19 cellular contexts compared by ENCODE assay signal in genomic region chr10:86025509-86025908, GRCh38.
DNase-seq lines count a peak whose midpoint lies in the region; ATAC-seq and TF ChIP-seq lines count a peak whose summit lies in the region.
"Had no signal": no experiment of that assay in that cellular context is flagged by ENCODE, and none has a peak within 500 bp of the region (broad histone marks: within the 10 kb centered on the region; RNA-seq: fewer than 3 reads in every experiment).

No MANE protein-coding gene starts in this region.

- TF ChIP-seq CTCF in Loucy (conservative IDR thresholded peaks at IDR 0.05; ENCODE audit: low read length) (no peak), coronary artery (IDR thresholded peaks at IDR 0.05) (no peak), H9 (conservative IDR thresholded peaks at IDR 0.05) (no peak)

- no CpG with 5 or more reads among the region's 3 CpGs for WGBS in mesendoderm (ENCODE audit: extremely low coverage, insufficient coverage, low lambda C conversion rate)
- WGBS in H9 (ENCODE audit: extremely low coverage, insufficient read length, low lambda C conversion rate): no CpG with 5 or more reads among the region's 3 CpGs

- no peak overlapping the region for H3K4me3 Mint-ChIP-seq in H9
- no peak overlapping the region for H3K4me3 Mint-ChIP-seq in activated CD8-positive, alpha-beta T cell treated with anti-CD3 and anti-CD28 coated beads, Interleukin-2, amount 10 ng/mL, durations not matched to agents 7 days and 5 days
- H3K4me3 Mint-ChIP-seq: CD4-positive, CD25-positive, alpha-beta regulatory T cell; CD8-positive, alpha-beta T cell; GM23338; HFFc6 had no signal

- no peak for ATAC-seq in activated CD8-positive, alpha-beta T cell treated with anti-CD3 and anti-CD28 coated beads, Interleukin-2, amount 10 ng/mL, durations not matched to agents 7 days and 5 days
- ATAC-seq: CD8-positive, alpha-beta T cell; GM12878; GM23338 had no signal

- no peak overlapping the region for H4K5ac ChIP-seq in mesendoderm (ENCODE audit: low read length)
- no peak overlapping the region for H4K5ac ChIP-seq in H9 (ENCODE audit: insufficient read length, low read depth, low read length)

- H3K18ac ChIP-seq in mesendoderm (ENCODE audit: low read length) (no peak overlapping the region), H9 (ENCODE audit: insufficient read length, low read depth, low read length) (no peak overlapping the region)

- no peak overlapping the region for H3T11ph ChIP-seq in H9 (ENCODE audit: low read length)

- H3K4me1 Mint-ChIP-seq in H9: peaks cover 0 to under 1% of the 10 kb centered on the region in 2 experiments; a peak in 1 of 4 replicates
- H3K4me1 Mint-ChIP-seq in activated CD8-positive, alpha-beta T cell treated with anti-CD3 and anti-CD28 coated beads, Interleukin-2, amount 10 ng/mL, durations not matched to agents 7 days and 5 days (ENCODE audit: low read depth): no peaks in the 10 kb centered on the region
- H3K4me1 Mint-ChIP-seq: CD4-positive, CD25-positive, alpha-beta regulatory T cell; GM23338 had no signal

- no peak overlapping the region for H3K56ac ChIP-seq in mesendoderm (ENCODE audit: low read length)
- H3K56ac ChIP-seq in H9 (ENCODE audit: insufficient read length, low read depth, low read length): no peak overlapping the region

- H2BK12ac ChIP-seq in H9 (ENCODE audit: insufficient read length, low read depth, low read length): no peak overlapping the region

- H3K14ac ChIP-seq in H9 (ENCODE audit: insufficient read depth, low read length): no peak overlapping the region

- H3K36me3 ChIP-seq in BLaER1: no peaks in the 10 kb centered on the region
- H3K36me3 ChIP-seq in Loucy (ENCODE audit: insufficient read depth, low read length): no peaks in the 10 kb centered on the region
- H3K36me3 ChIP-seq in mesendoderm (ENCODE audit: control insufficient read depth, insufficient read depth, low read length): no peaks in the 10 kb centered on the region
- H3K36me3 ChIP-seq: HAP-1 had no signal

- POLR2A ChIA-PET in activated CD8-positive, alpha-beta T cell treated with anti-CD3 and anti-CD28 coated beads, Interleukin-2, amount 10 ng/mL, durations not matched to agents 7 days and 5 days (lab: Charles Lee): no interaction called here

- no peak overlapping the region for H3K27ac Mint-ChIP-seq in H9
- no peak overlapping the region for H3K27ac Mint-ChIP-seq in activated CD8-positive, alpha-beta T cell treated with anti-CD3 and anti-CD28 coated beads, Interleukin-2, amount 10 ng/mL, durations not matched to agents 7 days and 5 days
- H3K27ac Mint-ChIP-seq: CD4-positive, CD25-positive, alpha-beta regulatory T cell; CD8-positive, alpha-beta T cell; GM23338; HFFc6 had no signal

- CTCF ChIA-PET in activated CD8-positive, alpha-beta T cell treated with anti-CD3 and anti-CD28 coated beads, Interleukin-2, amount 10 ng/mL, durations not matched to agents 7 days and 5 days (lab: Charles Lee): no interaction called here

- H3K36me3 Mint-ChIP-seq in H9 (ENCODE audit: insufficient read depth in 1 of 3, low read depth in 3 of 3): peaks cover 0 to 6% (median 4%) of the 10 kb centered on the region in 3 experiments; a peak in 5 of 7 replicates
- no peaks in the 10 kb centered on the region for H3K36me3 Mint-ChIP-seq in activated CD8-positive, alpha-beta T cell treated with anti-CD3 and anti-CD28 coated beads, Interleukin-2, amount 10 ng/mL, durations not matched to agents 7 days and 5 days (ENCODE audit: low read depth)
- H3K36me3 Mint-ChIP-seq: CD4-positive, CD25-positive, alpha-beta regulatory T cell; CD8-positive, alpha-beta T cell had no signal

- H3K27ac ChIP-seq in BLaER1: no peak overlapping the region
- no peak overlapping the region for H3K27ac ChIP-seq in coronary artery
- no peak overlapping the region for H3K27ac ChIP-seq in mesendoderm (ENCODE audit: low read depth, low read length)
- H3K27ac ChIP-seq in H9 (ENCODE audit: insufficient read length, low read depth, low read length): no peak overlapping the region
- H3K27ac ChIP-seq: C4-2B had no signal

- H2AK5ac ChIP-seq in mesendoderm (ENCODE audit: low read length): no peak overlapping the region
- no peak overlapping the region for H2AK5ac ChIP-seq in H9 (ENCODE audit: insufficient read length, low read length)

- H3K79me1 ChIP-seq in mesendoderm (ENCODE audit: low read length) (no peaks in the 10 kb centered on the region), H9 (ENCODE audit: insufficient read depth, low read depth, low read length, poor library complexity, severe bottlenecking) (no peaks in the 10 kb centered on the region)

- H3K23me2 ChIP-seq in H9 (ENCODE audit: insufficient read length, low read depth, low read length, poor library complexity, severe bottlenecking): no peaks in the 10 kb centered on the region

- H4K91ac ChIP-seq in H9 (ENCODE audit: insufficient read length, low read depth, low read length): no peak overlapping the region

- no peaks in the 10 kb centered on the region for H3F3A ChIP-seq in Loucy (ENCODE audit: low read depth)

- H3K4me2 ChIP-seq in BLaER1: 0 out of 2 replicates have a peak overlapping the region, but pooled peaks have one; percentile 63
- H3K4me2 ChIP-seq in Loucy (ENCODE audit: low read depth, low read length, poor library complexity, severe bottlenecking): no peak overlapping the region
- no peak overlapping the region for H3K4me2 ChIP-seq in mesendoderm (ENCODE audit: low read length)
- no peak overlapping the region for H3K4me2 ChIP-seq in H9 (ENCODE audit: insufficient read depth, insufficient read length, low read length)
- H3K4me2 ChIP-seq: GM23338 had no signal

- H3K4ac ChIP-seq in mesendoderm (ENCODE audit: low read depth, low read length) (peak overlapping the region; percentile 75), H9 (ENCODE audit: low read depth, low read length) (no peak overlapping the region)

- no peak overlapping the region for H3K23ac ChIP-seq in mesendoderm (ENCODE audit: low read length)
- no peak overlapping the region for H3K23ac ChIP-seq in H9 (ENCODE audit: insufficient read length, low read depth, low read length)

- H3K27me3 ChIP-seq in BLaER1: no peaks in the 10 kb centered on the region
- no peaks in the 10 kb centered on the region for H3K27me3 ChIP-seq in Loucy (ENCODE audit: insufficient read depth, low read length, poor library complexity, severe bottlenecking)
- no peaks in the 10 kb centered on the region for H3K27me3 ChIP-seq in mesendoderm (ENCODE audit: insufficient read depth, low read length, poor library complexity)
- H3K27me3 ChIP-seq in H9 (ENCODE audit: insufficient read depth, low read length): no peaks in the 10 kb centered on the region; the same call in 1 of the 2 replicates

- no peaks in the 10 kb centered on the region for H3K27me3 Mint-ChIP-seq in H9 (ENCODE audit: low read depth)
- H3K27me3 Mint-ChIP-seq in activated CD8-positive, alpha-beta T cell treated with anti-CD3 and anti-CD28 coated beads, Interleukin-2, amount 10 ng/mL, durations not matched to agents 7 days and 5 days (ENCODE audit: low read depth): no peaks in the 10 kb centered on the region

- H3K9ac ChIP-seq in BLaER1: no peak overlapping the region
- no peak overlapping the region for H3K9ac ChIP-seq in Loucy (ENCODE audit: low read depth, low read length, poor library complexity, severe bottlenecking)
- H3K9ac ChIP-seq in mesendoderm (ENCODE audit: low read length): no peak overlapping the region
- H3K9ac ChIP-seq in H9 (ENCODE audit: extremely low read depth, insufficient read length, low read length): no peak overlapping the region

- no peak overlapping the region for H2BK15ac ChIP-seq in mesendoderm (replicated peaks; ENCODE audit: low read depth)
- no peak overlapping the region for H2BK15ac ChIP-seq in H9 (ENCODE audit: low read depth, low read length)

- H3K9me2 ChIP-seq in Loucy (replicated peaks; ENCODE audit: low read depth, low read length): no peaks in the 10 kb centered on the region

- no peak overlapping the region for H2BK120ac ChIP-seq in mesendoderm (ENCODE audit: low read depth, low read length)
- no peak overlapping the region for H2BK120ac ChIP-seq in H9 (ENCODE audit: low read depth, low read length, poor library complexity, severe bottlenecking)

- H2BK5ac ChIP-seq in mesendoderm (ENCODE audit: low read length): no peak overlapping the region
- H2BK5ac ChIP-seq in H9 (ENCODE audit: insufficient read length, low read length): no peak overlapping the region

- peaks cover 20% of the 10 kb centered on the region for H3K9me3 ChIP-seq in BLaER1
- no peaks in the 10 kb centered on the region for H3K9me3 ChIP-seq in Loucy (ENCODE audit: insufficient read depth, low read depth, low read length)
- H3K9me3 ChIP-seq in H9 (ENCODE audit: control insufficient read depth, low read depth, low read length): peaks cover 16% of the 10 kb centered on the region
- H3K9me3 ChIP-seq: HAP-1 had no signal

- H3K79me2 ChIP-seq in Loucy (ENCODE audit: insufficient read depth, low read length) (no peaks in the 10 kb centered on the region), mesendoderm (ENCODE audit: control insufficient read depth, insufficient read depth, low read length) (no peaks in the 10 kb centered on the region), H9 (ENCODE audit: insufficient read depth, low read length) (no peaks in the 10 kb centered on the region)

- no peak overlapping the region for H2BK20ac ChIP-seq in H9 (ENCODE audit: low read depth, low read length, poor library complexity, severe bottlenecking)

- H2AFZ ChIP-seq in Loucy (ENCODE audit: low read length): peak overlapping the region; percentile 58; the same call in 1 of the 2 replicates
- no peak overlapping the region for H2AFZ ChIP-seq in H9 (ENCODE audit: low read length)
- H2AFZ ChIP-seq: GM23338 had no signal

- peaks cover 22 to 25% of the 10 kb centered on the region in 2 experiments for H3K9me3 Mint-ChIP-seq in H9
- H3K9me3 Mint-ChIP-seq in activated CD8-positive, alpha-beta T cell treated with anti-CD3 and anti-CD28 coated beads, Interleukin-2, amount 10 ng/mL, durations not matched to agents 7 days and 5 days (ENCODE audit: insufficient read depth): no peaks in the 10 kb centered on the region
- H3K9me3 Mint-ChIP-seq: CD8-positive, alpha-beta T cell had no signal

- DNase-seq in coronary artery (ENCODE audit: low spot score): peak; percentile 14
- no peak for DNase-seq in mesendoderm
- DNase-seq in H9: no peak
- DNase-seq in activated CD8-positive, alpha-beta T cell treated with anti-CD3 and anti-CD28 coated beads, Interleukin-2, amount 10 ng/mL, durations not matched to agents 7 days and 5 days: no peak
- DNase-seq in DMS79 treated with DMSO at 0.1 percent for 48 hours (lab: John Stamatoyannopoulos, UW): no peak
- DNase-seq in NCI-H187 treated with DMSO at 0.1 percent for 48 hours (lab: John Stamatoyannopoulos, UW): no peak
- DNase-seq: Caco-2; CD4-positive, CD25-positive, alpha-beta regulatory T cell; CD8-positive, alpha-beta T cell; DMS153; EL; GDM1; HFFc6 had no signal

- peaks cover 41% of the 10 kb centered on the region for H3K4me1 ChIP-seq in BLaER1
- peaks cover 15% of the 10 kb centered on the region for H3K4me1 ChIP-seq in Loucy (ENCODE audit: insufficient read depth, low read length, poor library complexity, severe bottlenecking)
- H3K4me1 ChIP-seq in mesendoderm (ENCODE audit: control insufficient read depth, low read depth, low read length): peaks cover 10% of the 10 kb centered on the region
- no peaks in the 10 kb centered on the region for H3K4me1 ChIP-seq in H9 (ENCODE audit: insufficient read depth, low read length)
- H3K4me1 ChIP-seq: Caco-2, HAP-1 had no signal

- H4K8ac ChIP-seq in mesendoderm (ENCODE audit: low read depth, low read length) (no peak overlapping the region), H9 (replicated peaks; ENCODE audit: insufficient read length, low read depth, low read length) (no peak overlapping the region)

- H3K4me3 ChIP-seq in BLaER1 (no peak overlapping the region), Loucy (ENCODE audit: low read length, poor library complexity, severe bottlenecking) (no peak overlapping the region), coronary artery (no peak overlapping the region), mesendoderm (ENCODE audit: low read length) (no peak overlapping the region)
- H3K4me3 ChIP-seq: GM12878, GM23338, HAP-1 had no signal

- H4K20me1 ChIP-seq in BLaER1 (no peaks in the 10 kb centered on the region), Loucy (ENCODE audit: insufficient read depth, low read length, poor library complexity, severe bottlenecking) (no peaks in the 10 kb centered on the region), H9 (ENCODE audit: control insufficient read depth, insufficient read depth, insufficient read length) (no peaks in the 10 kb centered on the region)
